11 cellular contexts compared by ENCODE assay signal in genomic region chr2:222295368-222296041, GRCh38. TPM values are rescaled to one million over a fixed set of nuclear protein-coding genes. Genes with fewer than 3 reads are reported as not detected.
DNase-seq lines count a peak whose midpoint lies in the region; ATAC-seq and TF ChIP-seq lines count a peak whose summit lies in the region.
"Had no signal": no experiment of that assay in that cellular context is flagged by ENCODE, and none has a peak within 500 bp of the region (broad histone marks: within the 10 kb centered on the region; RNA-seq: fewer than 3 reads in every experiment).

No MANE protein-coding gene starts in this region.

- peaks cover 4% of the 10 kb centered on the region for H3K9me3 Mint-ChIP-seq in natural killer cell treated with Interleukin-12 subunit alpha and Interleukin-12 subunit beta and Interleukin-15 and Interleukin-18, amount 100 ng/mL, for 72 hours
- H3K9me3 Mint-ChIP-seq: stimulated activated naive CD8-positive, alpha-beta T cell treated with anti-CD3 and anti-CD28 coated beads, Interleukin-15, Interleukin-2, amounts not matched to agents 100 ng/mL and 50 ng/mL, for 24 hours had no signal

- H2AFZ ChIP-seq in Karpas-422 (ENCODE audit: low read length) = no peak overlapping the region

- H4K20me1 ChIP-seq in Karpas-422 (ENCODE audit: insufficient read depth, low read depth, low read length) = no peaks in the 10 kb centered on the region

- H3K36me3 Mint-ChIP-seq in natural killer cell treated with Interleukin-12 subunit alpha and Interleukin-12 subunit beta and Interleukin-15 and Interleukin-18, amount 100 ng/mL, for 72 hours = peaks cover 16% of the 10 kb centered on the region

- H3K9me3 ChIP-seq in Karpas-422 (ENCODE audit: low read length) = no peaks in the 10 kb centered on the region
- no peaks in the 10 kb centered on the region for H3K9me3 ChIP-seq in effector memory CD4-positive, alpha-beta T cell (ENCODE audit: control insufficient read depth, low read length)

- peak overlapping the region; percentile 38 for H3K4me3 ChIP-seq in BJ (ENCODE audit: low read depth, low read length)
- no peak overlapping the region for H3K4me3 ChIP-seq in Karpas-422 (ENCODE audit: low read length)
- peak overlapping the region; percentile 39 for H3K4me3 ChIP-seq in effector memory CD4-positive, alpha-beta T cell (ENCODE audit: insufficient read depth, low read depth, low read length, poor library complexity, severe bottlenecking)

- CTCF ChIA-PET in BJ (lab: Yijun Ruan, JAX) = no interaction called here

- no peak for TF ChIP-seq CTCF in BJ (IDR thresholded peaks at IDR 0.05; ENCODE audit: insufficient read depth, low read depth, low read length)

- no peak overlapping the region for H3K9ac ChIP-seq in Karpas-422 (ENCODE audit: low read length)

- no peak for DNase-seq in BJ (ENCODE audit: low read depth)
- DNase-seq in Karpas-422 = no peak
- no peak for DNase-seq in effector memory CD4-positive, alpha-beta T cell
- no peak for DNase-seq in natural killer cell treated with Interleukin-12 subunit alpha and Interleukin-12 subunit beta and Interleukin-15 and Interleukin-18, amount 100 ng/mL, for 72 hours (ENCODE audit: low spot score)
- DNase-seq in cerebellum (ENCODE audit: low spot score) = no peak
- no peak for DNase-seq in caudate nucleus (lab: John Stamatoyannopoulos, UW)
- DNase-seq: occipital lobe had no signal

- peak overlapping the region; percentile 32 for H3K4me2 ChIP-seq in Karpas-422 (ENCODE audit: low read depth, low read length, poor library complexity, severe bottlenecking)

- H3K27me3 ChIP-seq in BJ (ENCODE audit: control insufficient read depth, insufficient read depth, low read length) (no peaks in the 10 kb centered on the region; the same call in 1 of the 2 replicates), Karpas-422 (ENCODE audit: low read length) (no peaks in the 10 kb centered on the region)
- H3K27me3 ChIP-seq in effector memory CD4-positive, alpha-beta T cell (replicated peaks; ENCODE audit: control insufficient read depth, insufficient read depth, low read length, poor library complexity, severe bottlenecking) = peaks cover 69% of the 10 kb centered on the region

- POLR2A ChIA-PET in BJ (lab: Charles Lee) = no interaction called here

- H3K36me3 ChIP-seq in BJ (ENCODE audit: control insufficient read depth, insufficient read depth, low read length) (peaks cover 5% of the 10 kb centered on the region), Karpas-422 (ENCODE audit: insufficient read depth, low read length) (no peaks in the 10 kb centered on the region)
- H3K36me3 ChIP-seq in effector memory CD4-positive, alpha-beta T cell (ENCODE audit: control insufficient read depth, insufficient read depth, low read length) = no peaks in the 10 kb centered on the region

- peak overlapping the region; percentile 44 for H3K4me3 Mint-ChIP-seq in natural killer cell treated with Interleukin-12 subunit alpha and Interleukin-12 subunit beta and Interleukin-15 and Interleukin-18, amount 100 ng/mL, for 72 hours
- H3K4me3 Mint-ChIP-seq: stimulated activated naive CD8-positive, alpha-beta T cell treated with anti-CD3 and anti-CD28 coated beads, Interleukin-15, Interleukin-2, amounts not matched to agents 100 ng/mL and 50 ng/mL, for 24 hours had no signal

- peaks cover 66% of the 10 kb centered on the region in 2 donors for H3K27me3 Mint-ChIP-seq in natural killer cell treated with Interleukin-12 subunit alpha and Interleukin-12 subunit beta and Interleukin-15 and Interleukin-18, amount 100 ng/mL, for 72 hours

- no peak overlapping the region for H3K27ac ChIP-seq in Karpas-422 (ENCODE audit: low read length)
- no peak overlapping the region for H3K27ac ChIP-seq in effector memory CD4-positive, alpha-beta T cell (ENCODE audit: insufficient read depth, low read length, poor library complexity, severe bottlenecking)
- H3K27ac ChIP-seq in caudate nucleus (ENCODE audit: low read depth, low read length) = no peak overlapping the region

- no peaks in the 10 kb centered on the region for H3K4me1 ChIP-seq in Karpas-422 (ENCODE audit: low read length)
- H3K4me1 ChIP-seq in effector memory CD4-positive, alpha-beta T cell (ENCODE audit: control insufficient read depth, insufficient read depth, low read length, poor library complexity, severe bottlenecking) = peaks cover 17% of the 10 kb centered on the region

- no peaks in the 10 kb centered on the region for H3K79me2 ChIP-seq in Karpas-422 (ENCODE audit: low read length)

- H3K4me1 Mint-ChIP-seq in natural killer cell treated with Interleukin-12 subunit alpha and Interleukin-12 subunit beta and Interleukin-15 and Interleukin-18, amount 100 ng/mL, for 72 hours (ENCODE audit: low read depth in 2 of 2) = peaks cover 10 to 27% of the 10 kb centered on the region in 2 donors

- H3K27ac Mint-ChIP-seq in natural killer cell treated with Interleukin-12 subunit alpha and Interleukin-12 subunit beta and Interleukin-15 and Interleukin-18, amount 100 ng/mL, for 72 hours = no peak overlapping the region
- H3K27ac Mint-ChIP-seq: stimulated activated naive CD8-positive, alpha-beta T cell treated with anti-CD3 and anti-CD28 coated beads, Interleukin-15, Interleukin-2, amounts not matched to agents 100 ng/mL and 50 ng/mL, for 24 hours had no signal

- no peaks in the 10 kb centered on the region for H3K9me2 ChIP-seq in Karpas-422 (replicated peaks; ENCODE audit: insufficient read depth, low read length)

- ATAC-seq in natural killer cell treated with Interleukin-12 subunit alpha and Interleukin-12 subunit beta and Interleukin-15 and Interleukin-18, amount 100 ng/mL, for 72 hours = no peak
- no peak for ATAC-seq in HG03045 (IDR thresholded peaks at IDR 0.05; ENCODE audit: unreplicated experiment)
- no peak for ATAC-seq in GM18870 (IDR thresholded peaks at IDR 0.05; ENCODE audit: unreplicated experiment)

RNA-seq across cellular contexts. Expression of gene PAX3, which starts 3.3 kb away (rescaled TPM):
- 7.4 and 11.1 TPM in 2 replicates for polyA plus RNA-seq in BJ (2011; rRNA removed)
- 21.3 and 35.5 TPM in 2 replicates for polyA minus RNA-seq in BJ (2011; rRNA and poly(A)+ RNA removed)
- total RNA-seq in Karpas-422 (2014; rRNA removed; shearing (Covaris generic); ENCODE audit: low replicate concordance) = not detected in 2 replicates
- not detected for total RNA-seq in natural killer cell treated with Interleukin-12 subunit alpha and Interleukin-12 subunit beta and Interleukin-15 and Interleukin-18, amount 100 ng/mL, for 72 hours
- total RNA-seq in cerebellum = 135 TPM
- total RNA-seq: bronchial epithelial cell had no signal

Comparison
In these comparisons a context has a peak if more than half of its experiments do, and no peak if none do; other contexts are left out.
1. RNA of gene PAX3, which starts 3.3 kb away (total RNA-seq): 135 TPM in cerebellum (single experiment); not detected in Karpas-422 and not detected in natural killer cell treated with Interleukin-12 subunit alpha and Interleukin-12 subunit beta and Interleukin-15 and Interleukin-18, amount 100 ng/mL, for 72 hours; every median in the first group is over 100 times any median in the second.